Comparison of ENCODE assay signal across 1 cellular context in genomic region chr1:231629132-231629531, GRCh38.
A peak's percentile ranks its signal among the peaks of the same experiment; 100 is the strongest.
TF ChIP-seq lines count a peak whose summit lies in the region.

No MANE protein-coding gene starts in this region.

TF ChIP-seq in GM12878, 131 proteins besides CTCF, POLR2A, EP300 and RAD21:
- 0 out of 2 replicates have a peak, but pooled peaks have one; percentile 38 for TF ChIP-seq GABPA (IDR thresholded peaks at IDR 0.05; ENCODE audit: low read depth)
- TF ChIP-seq MAX (IDR thresholded peaks at IDR 0.05; ENCODE audit: low read depth, low read length), result no peak
- TF ChIP-seq SMC3 (IDR thresholded peaks at IDR 0.05; ENCODE audit: borderline replicate concordance, low read length), result no peak
- TF ChIP-seq NRF1 (conservative IDR thresholded peaks at IDR 0.05; ENCODE audit: low read depth, low read length), result no peak
